Comparison of ENCODE assay signal across 9 cellular contexts in genomic region chr6:32664827-32665362, GRCh38. TPM values are rescaled to one million over a fixed set of nuclear protein-coding genes. Genes with fewer than 3 reads are reported as not detected.
A peak's percentile ranks its signal among the peaks of the same experiment; 100 is the strongest.
DNase-seq lines count a peak whose midpoint lies in the region; ATAC-seq and TF ChIP-seq lines count a peak whose summit lies in the region.
"Had no signal": no experiment of that assay in that cellular context is flagged by ENCODE, and none has a peak within 500 bp of the region (broad histone marks: within the 10 kb centered on the region; RNA-seq: fewer than 3 reads in every experiment).

No MANE protein-coding gene starts in this region.

- DNase-seq in Calu3, result peak; percentile 79
- peak; percentile 3 for DNase-seq in astrocyte of the hippocampus (ENCODE audit: low read depth, low spot score)
- DNase-seq in naive B cell, result no peak
- DNase-seq in amygdala (lab: John Stamatoyannopoulos, UW), result no peak
- DNase-seq in NCI-H1694 treated with DMSO at 0.1 percent for 48 hours (lab: John Stamatoyannopoulos, UW), result no peak
- no peak for DNase-seq in NCI-H187 treated with DMSO at 0.1 percent for 48 hours (lab: John Stamatoyannopoulos, UW)
- DNase-seq: EL had no signal

- H3K4me1 ChIP-seq in OCI-LY3 (ENCODE audit: low read length), result peaks cover 20% of the 10 kb centered on the region

- TF ChIP-seq CTCF in Calu3 (IDR thresholded peaks at IDR 0.05; ENCODE audit: unreplicated experiment) (no peak), OCI-LY3 (IDR thresholded peaks at IDR 0.05; ENCODE audit: low read depth, low read length) (no peak)

- H3K36me3 ChIP-seq in OCI-LY3 (replicated peaks; ENCODE audit: low read depth, low read length), result no peaks in the 10 kb centered on the region

- peak overlapping the region; percentile 78 for H3K4me3 ChIP-seq in OCI-LY3 (ENCODE audit: low read length)

- ATAC-seq in naive B cell (ENCODE audit: low read depth in 2 of 2) (no peak), HG03095 (IDR thresholded peaks at IDR 0.05; ENCODE audit: unreplicated experiment) (no peak)

- no peaks in the 10 kb centered on the region for H3K27me3 ChIP-seq in OCI-LY3 (ENCODE audit: low read depth, low read length)

- intact Hi-C loops in Calu3 (cut with micrococcal nuclease; ENCODE audit: unreplicated experiment), result no loop called here

- no peak overlapping the region for H2AFZ ChIP-seq in OCI-LY3 (ENCODE audit: low read depth, low read length)

- H3K27me3 Mint-ChIP-seq in Calu3 (ENCODE audit: unreplicated experiment), result no peaks in the 10 kb centered on the region
- no peaks in the 10 kb centered on the region for H3K27me3 Mint-ChIP-seq in naive B cell

- CTCF ChIA-PET in Calu3 (lab: Charles Lee), result no interaction called here

- peak overlapping the region; percentile 79 for H3K4me3 Mint-ChIP-seq in Calu3 (ENCODE audit: low read depth, unreplicated experiment)
- H3K4me3 Mint-ChIP-seq in naive B cell, result peak overlapping the region; percentile 87 to 99 (median 97)

- H3K4me1 Mint-ChIP-seq in Calu3 (ENCODE audit: low read depth, unreplicated experiment), result peaks cover 54% of the 10 kb centered on the region
- H3K4me1 Mint-ChIP-seq in naive B cell, result peaks cover 74 to 81% (median 79%) of the 10 kb centered on the region in 3 donors

- peak overlapping the region; percentile 60; the same call in 1 of the 2 replicates for H3K4me2 ChIP-seq in OCI-LY3 (ENCODE audit: low read length)

- H4K20me1 ChIP-seq in OCI-LY3 (ENCODE audit: insufficient read depth, low read length), result no peaks in the 10 kb centered on the region

- no peak overlapping the region for H3K9ac ChIP-seq in OCI-LY3 (ENCODE audit: low read length)

- H3K27ac Mint-ChIP-seq in Calu3 (ENCODE audit: unreplicated experiment), result peak overlapping the region; percentile 55
- H3K27ac Mint-ChIP-seq in naive B cell, result peak overlapping the region; percentile 100

- no peak overlapping the region for H3K27ac ChIP-seq in OCI-LY3 (ENCODE audit: low read length)

- peaks cover 56% of the 10 kb centered on the region for H3K36me3 Mint-ChIP-seq in Calu3 (ENCODE audit: insufficient read depth, unreplicated experiment)
- H3K36me3 Mint-ChIP-seq in naive B cell, result peaks cover 50 to 57% of the 10 kb centered on the region in 2 donors

- H3K9me3 ChIP-seq in OCI-LY3 (ENCODE audit: insufficient read depth, low read length), result no peaks in the 10 kb centered on the region

- BruUV-seq in Calu3 (replicated peaks; lab: Mats Ljungman, UMichigan), result no TSS peak

- peaks cover 13% of the 10 kb centered on the region for H3K79me2 ChIP-seq in OCI-LY3 (ENCODE audit: low read length)

- H3K9me3 Mint-ChIP-seq in Calu3 (ENCODE audit: low read depth, unreplicated experiment) (no peaks in the 10 kb centered on the region), naive B cell (no peaks in the 10 kb centered on the region)

RNA-seq across cellular contexts. Expression of gene HLA-DQB1, which starts 1.6 kb away (rescaled TPM):
- total RNA-seq in Calu3 (2022), result 139 and 190 TPM in 2 replicates
- polyA plus RNA-seq in naive B cell (ENCODE audit: low read depth in 6 of 6), result 1,000 to 10,000 TPM in 5 of 6 donors, 100 to 1,000 TPM in 1; 140 to 2,258 (median 1,433) TPM

RNA-seq across cellular contexts. Expression of gene HLA-DQA1, which starts 27.7 kb away (rescaled TPM):
- 6.9 and 12.9 TPM in 2 replicates for total RNA-seq in Calu3 (2022)
- 1,000 to 10,000 TPM in 2 of 6 donors, 100 to 1,000 TPM in 4; 309 to 1,253 (median 783) TPM for polyA plus RNA-seq in naive B cell (ENCODE audit: low read depth in 6 of 6)

Comparison
In these comparisons a context has a peak if more than half of its experiments do, and no peak if none do; other contexts are left out.
1. DNase-seq: peak in Calu3 (single experiment) and astrocyte of the hippocampus (single experiment); none in naive B cell (single experiment), amygdala (0 of 56), NCI-H1694 treated with DMSO at 0.1 percent for 48 hours (single experiment) and NCI-H187 treated with DMSO at 0.1 percent for 48 hours (single experiment).